In the genomic region with DNA sequence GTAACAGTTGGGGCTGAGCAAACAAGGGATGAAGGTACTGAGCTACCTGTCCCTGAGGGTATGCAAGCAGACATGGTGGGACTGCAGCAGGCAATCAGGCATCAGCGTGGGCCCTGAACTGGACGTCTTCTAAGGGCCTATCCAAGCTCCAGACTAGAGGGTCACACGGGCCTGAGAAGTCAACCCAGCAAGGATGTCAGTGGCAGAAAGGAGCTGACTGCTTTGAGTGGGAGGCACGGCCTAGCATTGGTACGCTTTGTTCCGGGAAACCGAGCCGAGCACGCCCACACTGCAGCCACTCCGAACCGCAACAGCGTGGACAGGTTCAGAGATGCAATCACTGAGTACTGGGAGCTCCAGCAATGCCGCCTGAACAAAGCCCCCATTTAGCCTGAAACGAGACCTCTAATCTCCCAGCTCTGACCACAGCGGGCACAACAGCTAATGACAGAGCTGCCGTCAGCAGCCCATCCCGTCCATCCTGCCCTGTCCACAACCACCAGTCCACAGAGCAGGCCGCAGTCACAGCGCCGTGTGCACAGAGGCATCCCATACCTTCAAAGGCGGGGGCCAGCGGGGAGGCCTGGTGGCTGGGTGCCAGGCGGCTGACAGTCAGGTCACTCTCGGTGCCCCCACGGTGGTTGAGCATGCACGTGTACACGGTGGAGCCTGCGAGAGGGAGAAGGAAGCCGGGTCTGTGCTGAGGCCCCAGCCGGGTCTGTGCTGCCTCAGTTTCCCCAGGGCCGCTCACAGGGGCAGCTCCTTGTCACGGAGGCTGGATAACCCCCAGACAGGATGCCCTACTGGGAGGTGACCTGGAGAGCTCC, we compare ENCODE assay signal across 20 cellular contexts. TPM values are rescaled to one million over a fixed set of nuclear protein-coding genes. Genes with fewer than 3 reads are reported as not detected.
"Had no signal": no experiment of that assay in that cellular context is flagged by ENCODE, and none has a peak within 500 bp of the region (broad histone marks: within the 10 kb centered on the region; RNA-seq: fewer than 3 reads in every experiment).

No MANE protein-coding gene starts in this region.

- H3K36me3 ChIP-seq: cardiac muscle cell, suprapubic skin, upper lobe of left lung had no signal

- H3K4me3 Mint-ChIP-seq: activated CD4-positive, alpha-beta T cell treated with anti-CD3 and anti-CD28 coated beads for 36 hours; activated naive CD8-positive, alpha-beta T cell; memory B cell; naive B cell; stimulated activated naive CD8-positive, alpha-beta T cell treated with anti-CD3 and anti-CD28 coated beads, Interleukin-15, amount 100 ng/mL, for 72 hours had no signal

- H3K4me3 ChIP-seq: cardiac muscle cell, mucosa of descending colon, pancreas, suprapubic skin, upper lobe of left lung had no signal

- H3K9me3 ChIP-seq: mucosa of descending colon, pancreas, suprapubic skin, upper lobe of left lung had no signal

- FAIRE-seq: frontal cortex, pancreas had no signal

- H3K27me3 ChIP-seq: cardiac muscle cell, pancreas, upper lobe of left lung had no signal

- H3K27ac ChIP-seq: cardiac muscle cell, pancreas, suprapubic skin, upper lobe of left lung had no signal

- H3K27me3 Mint-ChIP-seq: activated CD4-positive, alpha-beta T cell treated with anti-CD3 and anti-CD28 coated beads for 36 hours; activated naive CD8-positive, alpha-beta T cell; stimulated activated naive CD8-positive, alpha-beta T cell treated with anti-CD3 and anti-CD28 coated beads, Interleukin-15, amount 100 ng/mL, for 72 hours had no signal

- DNase-seq: activated CD4-positive, alpha-beta T cell treated with anti-CD3 and anti-CD28 coated beads for 36 hours; activated CD4-positive, alpha-beta T cell treated with anti-CD3 and anti-CD28 coated beads, Interleukin-2, amount 50 U/mL, for 48 hours; activated gamma-delta T cell; naive B cell; stimulated activated CD4-positive, alpha-beta T cell treated with anti-CD3 and anti-CD28 coated beads, Interleukin-12 subunit alpha, Interleukin-12 subunit beta, amount 100 ng/mL, for 4 hours; stimulated activated CD4-positive, alpha-beta T cell treated with anti-CD3 and anti-CD28 coated beads, Interleukin-2, amount 100 ng/mL, for 24 hours; stimulated activated naive CD8-positive, alpha-beta T cell treated with anti-CD3 and anti-CD28 coated beads, Interleukin-15, amount 100 ng/mL, for 72 hours; T-helper 2 cell had no signal

- H3K27ac Mint-ChIP-seq: activated CD4-positive, alpha-beta T cell treated with anti-CD3 and anti-CD28 coated beads for 36 hours; memory B cell; naive B cell had no signal

- H3K4me1 ChIP-seq: pancreas, suprapubic skin had no signal

- H3K4me1 Mint-ChIP-seq: memory B cell had no signal

- ATAC-seq: activated CD4-positive, alpha-beta T cell treated with anti-CD3 and anti-CD28 coated beads for 36 hours; mucosa of descending colon; pancreas; stimulated activated naive CD8-positive, alpha-beta T cell treated with anti-CD3 and anti-CD28 coated beads, Interleukin-15, amount 100 ng/mL, for 72 hours had no signal

- H3K36me3 Mint-ChIP-seq: naive B cell had no signal

RNA-seq across cellular contexts. Expression of gene DBH, which starts 57.8 kb away (rescaled TPM):
- total RNA-seq: activated CD4-positive, alpha-beta T cell treated with anti-CD3 and anti-CD28 coated beads for 36 hours; cardiac muscle cell; dermis microvascular lymphatic vessel endothelial cell; epithelial cell of proximal tubule; kidney epithelial cell; mucosa of descending colon; pancreas; renal cortical epithelial cell; suprapubic skin had no signal
